8 cellular contexts compared by ENCODE assay signal in the genomic region with DNA sequence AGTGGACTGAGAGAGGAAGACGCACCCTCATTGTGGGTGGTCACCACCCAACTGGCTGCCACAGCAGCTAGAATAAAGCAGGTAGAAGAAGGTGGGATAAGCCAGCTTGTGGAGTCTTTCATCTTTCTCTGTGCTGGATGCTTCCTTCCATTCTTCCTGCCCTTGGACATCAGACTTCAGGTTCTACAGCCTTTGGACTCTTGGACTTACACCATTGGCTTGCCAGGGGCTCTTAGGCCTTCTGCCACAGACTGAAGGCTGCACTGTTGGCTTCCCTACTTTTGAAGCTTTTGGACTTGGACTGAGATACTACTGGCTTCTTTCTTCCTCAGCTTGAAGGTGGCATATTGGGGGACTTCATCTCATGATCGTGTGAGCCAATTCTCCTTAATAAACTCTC. TPM values are rescaled to one million over a fixed set of nuclear protein-coding genes. Genes with fewer than 3 reads are reported as not detected.
"Had no signal": no experiment of that assay in that cellular context is flagged by ENCODE, and none has a peak within 500 bp of the region (broad histone marks: within the 10 kb centered on the region; RNA-seq: fewer than 3 reads in every experiment).

No MANE protein-coding gene starts in this region.

- H3K4me3 ChIP-seq: GM12878 had no signal

- ATAC-seq: GM12878 had no signal

- FAIRE-seq: G401.6, GM12878, GM12891, GM12892, GM18507, GM19239 had no signal

- DNase-seq: GDM1, GF-D8 had no signal

RNA-seq across cellular contexts. Expression of a gene that starts 33.5 kb away (rescaled TPM):
- total RNA-seq: GM12878 had no signal

RNA-seq across cellular contexts. Expression of a gene that starts 41.5 kb away (rescaled TPM):
- total RNA-seq: GM12878 had no signal
- polyA plus RNA-seq: GM12878 had no signal
